24 cellular contexts compared by ENCODE assay signal in the genomic region with DNA sequence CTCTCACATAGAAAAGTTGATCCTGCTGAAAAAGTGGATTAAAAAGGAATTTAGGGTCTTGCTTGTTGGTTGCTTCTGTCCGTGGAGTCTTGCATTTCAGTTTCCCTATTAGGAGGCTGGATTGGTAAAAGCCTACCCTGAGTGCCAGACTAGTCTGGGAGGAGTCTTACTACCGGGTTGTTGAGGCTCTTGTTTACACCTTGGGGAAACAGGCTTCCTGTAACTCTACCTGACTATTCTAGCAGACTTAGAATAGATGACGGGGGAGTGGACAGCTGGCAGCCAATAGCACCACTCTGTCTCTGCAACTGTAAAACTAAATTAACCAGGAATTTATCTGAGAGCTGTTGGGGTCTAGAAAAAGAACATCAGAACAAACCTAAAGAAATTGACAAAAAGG.
"Had no signal": no experiment of that assay in that cellular context is flagged by ENCODE, and none has a peak within 500 bp of the region (broad histone marks: within the 10 kb centered on the region; RNA-seq: fewer than 3 reads in every experiment).

No MANE protein-coding gene starts in this region.

- H3K9me3 ChIP-seq: right lobe of liver had no signal

- H3K4me1 Mint-ChIP-seq: activated CD4-positive, alpha-beta T cell treated with anti-CD3 and anti-CD28 coated beads for 36 hours; endodermal cell; naive thymus-derived CD4-positive, alpha-beta T cell; neural crest cell; stimulated activated naive CD8-positive, alpha-beta T cell treated with anti-CD3 and anti-CD28 coated beads, Interleukin-15, amount 100 ng/mL, for 72 hours had no signal

- H3K4me3 ChIP-seq: cardiac muscle cell, heart left ventricle, lung, right lobe of liver, skin epidermis, tibial artery had no signal

- H3K27ac ChIP-seq: cardiac muscle cell, epithelial cell of prostate, heart left ventricle, right lobe of liver, skin epidermis, tibial artery had no signal

- H3K36me3 Mint-ChIP-seq: activated naive CD4-positive, alpha-beta T cell treated with anti-CD3 and anti-CD28 coated beads, Interleukin-2, amount 10 ng/mL, durations not matched to agents 7 days and 5 days had no signal

- H3K27ac Mint-ChIP-seq: activated CD4-positive, alpha-beta T cell treated with anti-CD3 and anti-CD28 coated beads for 36 hours; activated naive CD4-positive, alpha-beta T cell treated with anti-CD3 and anti-CD28 coated beads, Interleukin-2, amount 10 ng/mL, durations not matched to agents 7 days and 5 days; activated T-cell treated with anti-CD3 and anti-CD28 coated beads, Interleukin-2, amount 50 U/mL, for 72 hours; endodermal cell; naive thymus-derived CD4-positive, alpha-beta T cell; stimulated activated naive CD8-positive, alpha-beta T cell treated with anti-CD3 and anti-CD28 coated beads, Interleukin-15, amount 100 ng/mL, for 72 hours had no signal

- H3K36me3 ChIP-seq: cardiac muscle cell, heart left ventricle, right lobe of liver, tibial artery had no signal

- H3K4me1 ChIP-seq: right lobe of liver, tibial artery had no signal

- DNase-seq: activated CD4-positive, alpha-beta T cell treated with anti-CD3 and anti-CD28 coated beads for 36 hours; activated CD4-positive, alpha-beta T cell treated with anti-CD3 and anti-CD28 coated beads, Interleukin-2, amount 50 U/mL, for 4 hours; activated CD8-positive, alpha-beta memory T cell treated with anti-CD3 and anti-CD28 coated beads for 24 hours; activated CD8-positive, alpha-beta memory T cell treated with anti-CD3 and anti-CD28 coated beads, Interleukin-2, amount 50 U/mL, for 48 hours; activated effector memory CD4-positive, alpha-beta T cell treated with Interleukin-2 at 50 U/mL for 16 hours; activated naive CD4-positive, alpha-beta T cell treated with anti-CD3 and anti-CD28 coated beads, Interleukin-2, amount 10 ng/mL, durations not matched to agents 7 days and 5 days; activated T-cell treated with anti-CD3 and anti-CD28 coated beads, Interleukin-2, amount 50 U/mL, for 72 hours; amygdala; cortex of kidney; endodermal cell; heart left ventricle; naive thymus-derived CD4-positive, alpha-beta T cell; occipital lobe; right lobe of liver; stimulated activated CD4-positive, alpha-beta T cell treated with anti-CD3 and anti-CD28 coated beads, Interleukin-1b, Interleukin-23, amount 100 ng/mL, for 48 hours; stimulated activated naive CD8-positive, alpha-beta T cell treated with anti-CD3 and anti-CD28 coated beads, Interleukin-15, amount 100 ng/mL, for 72 hours; T-helper 9 cell; tibial artery had no signal

- H3K27me3 ChIP-seq: cardiac muscle cell, heart left ventricle, right lobe of liver, tibial artery had no signal

- ATAC-seq: activated CD4-positive, alpha-beta T cell treated with anti-CD3 and anti-CD28 coated beads for 36 hours; activated T-cell treated with anti-CD3 and anti-CD28 coated beads, Interleukin-2, amount 50 U/mL, for 72 hours; heart left ventricle; left lobe of liver; naive thymus-derived CD4-positive, alpha-beta T cell; right lobe of liver; stimulated activated naive CD8-positive, alpha-beta T cell treated with anti-CD3 and anti-CD28 coated beads, Interleukin-15, amount 100 ng/mL, for 72 hours had no signal

- H3K4me3 Mint-ChIP-seq: activated CD4-positive, alpha-beta T cell treated with anti-CD3 and anti-CD28 coated beads for 36 hours; activated naive CD4-positive, alpha-beta T cell treated with anti-CD3 and anti-CD28 coated beads, Interleukin-2, amount 10 ng/mL, durations not matched to agents 7 days and 5 days; activated T-cell treated with anti-CD3 and anti-CD28 coated beads, Interleukin-2, amount 50 U/mL, for 72 hours; endodermal cell; naive thymus-derived CD4-positive, alpha-beta T cell; neural crest cell; stimulated activated naive CD8-positive, alpha-beta T cell treated with anti-CD3 and anti-CD28 coated beads, Interleukin-15, amount 100 ng/mL, for 72 hours had no signal
